ENCODE assay signal across 25 cellular contexts in the genomic region with DNA sequence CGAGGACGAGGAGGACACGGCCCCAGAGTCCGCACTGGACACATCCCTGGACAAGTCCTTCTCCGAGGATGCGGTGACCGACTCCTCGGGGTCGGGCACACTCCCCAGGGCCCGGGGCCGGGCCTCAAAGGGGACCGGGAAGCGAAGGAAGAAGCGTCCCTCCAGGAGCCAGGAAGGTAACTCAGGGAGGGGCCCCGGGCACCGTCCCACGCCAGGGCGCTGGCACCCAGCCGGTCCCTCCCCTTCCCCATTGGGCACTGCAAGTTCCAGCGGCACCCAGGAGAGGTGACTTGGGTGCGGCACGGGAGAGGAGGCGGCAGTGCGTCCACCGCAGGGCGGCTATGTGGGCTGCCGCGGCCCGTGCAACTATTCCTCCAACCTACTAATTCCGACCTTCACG. TPM values are rescaled to one million over a fixed set of nuclear protein-coding genes. Genes with fewer than 3 reads are reported as not detected.
A peak's percentile ranks its signal among the peaks of the same experiment; 100 is the strongest.
DNase-seq lines count a peak whose midpoint lies in the region; ATAC-seq, FAIRE-seq and TF ChIP-seq lines count a peak whose summit lies in the region.
"Had no signal": no experiment of that assay in that cellular context is flagged by ENCODE, and none has a peak within 500 bp of the region (broad histone marks: within the 10 kb centered on the region; RNA-seq: fewer than 3 reads in every experiment).

No MANE protein-coding gene starts in this region.

- H3K79me1 ChIP-seq in neuronal stem cell (ENCODE audit: low read depth, low read length): peaks cover 2% of the 10 kb centered on the region

- CTCF ChIA-PET in HepG2 (lab: Yijun Ruan, JAX; ENCODE audit: low intra/inter-chr PET ratio, low total read pairs): no interaction called here

- H3K23ac ChIP-seq in neuronal stem cell (ENCODE audit: low read depth, low read length, poor library complexity): no peak overlapping the region

- POLR2A ChIA-PET in HepG2 (lab: Yijun Ruan, JAX): no interaction called here

- H3K9ac ChIP-seq in HepG2 (ENCODE audit: insufficient read depth, low read depth, low read length) (no peak overlapping the region), neuronal stem cell (ENCODE audit: low read depth, low read length, poor library complexity) (no peak overlapping the region)
- H3K9ac ChIP-seq: GM23248 had no signal

- H3K4me2 ChIP-seq in HepG2 (ENCODE audit: low read depth, low read length) (no peak overlapping the region), neuronal stem cell (ENCODE audit: insufficient read depth, low read length, poor library complexity, severe bottlenecking) (no peak overlapping the region)
- H3K4me2 ChIP-seq: A549 had no signal

- H4K91ac ChIP-seq in neuronal stem cell (ENCODE audit: low read depth, low read length, poor library complexity): no peak overlapping the region

- H3K18ac ChIP-seq in neuronal stem cell (ENCODE audit: low read length): peak overlapping the region; percentile 3

- H2BK5ac ChIP-seq in neuronal stem cell (ENCODE audit: low read length): no peak overlapping the region

- no peak overlapping the region for H2BK12ac ChIP-seq in neuronal stem cell (ENCODE audit: low read length)

- WGBS in HepG2 (ENCODE audit: low lambda C conversion rate): 98% methylated on average over 22 of the region's 31 CpGs
- WGBS in right lobe of liver (ENCODE audit: insufficient coverage, low coverage, low lambda C conversion rate, missing lambda C conversion rate): 92% methylated on average over 13 of the region's 31 CpGs
- WGBS in neuronal stem cell (ENCODE audit: extremely low coverage in 2 of 2, insufficient read length in 2 of 2, insufficient replicate concordance in 1 of 2), 2 donors: no CpG with 5 or more reads among the region's 31 CpGs

- BruUV-seq in HepG2 (replicated peaks; lab: Mats Ljungman, UMichigan): no TSS peak

- TF ChIP-seq CTCF in HepG2 (CRISPR knock-in tag; IDR thresholded peaks at IDR 0.05) (no peak), right lobe of liver (IDR thresholded peaks at IDR 0.05) (no peak), breast epithelium (IDR thresholded peaks at IDR 0.05) (no peak)

- H3K36me3 ChIP-seq in HepG2 (replicated peaks in 1 of 2; ENCODE audit: control insufficient read depth in 1 of 2, insufficient read depth in 2 of 2, low read length in 2 of 2): peaks cover 17 to 27% of the 10 kb centered on the region in 2 experiments; a peak in 3 of 5 replicates
- H3K36me3 ChIP-seq in right lobe of liver: peaks cover 0 to 58% (median 29%) of the 10 kb centered on the region in 4 donors
- peaks cover 8% of the 10 kb centered on the region for H3K36me3 ChIP-seq in H7 (replicated peaks; ENCODE audit: control insufficient read depth, insufficient read depth, low read length)
- H3K36me3 ChIP-seq in neuronal stem cell (replicated peaks in 1 of 2; ENCODE audit: control insufficient read depth in 2 of 2, insufficient read depth in 2 of 2, low read length in 2 of 2): peaks cover 24 to 76% of the 10 kb centered on the region in 2 donors
- no peaks in the 10 kb centered on the region for H3K36me3 ChIP-seq in breast epithelium

- H3K79me2 ChIP-seq in HepG2 (ENCODE audit: insufficient read depth, low read length): no peaks in the 10 kb centered on the region

- no peaks in the 10 kb centered on the region for H3K4me1 ChIP-seq in HepG2 (ENCODE audit: insufficient read depth, low read length)
- H3K4me1 ChIP-seq in right lobe of liver: no peaks in the 10 kb centered on the region
- no peaks in the 10 kb centered on the region for H3K4me1 ChIP-seq in neuronal stem cell (ENCODE audit: control insufficient read depth in 2 of 2, insufficient read depth in 1 of 2, low read depth in 1 of 2, low read length in 2 of 2)
- no peaks in the 10 kb centered on the region for H3K4me1 ChIP-seq in breast epithelium
- H3K4me1 ChIP-seq: A549, BE2C had no signal

- H3K27ac ChIP-seq in HepG2 (ENCODE audit: extremely low read length, insufficient read depth, low read length) (no peak overlapping the region), right lobe of liver (no peak overlapping the region), neuronal stem cell (replicated peaks; ENCODE audit: low read length) (no peak overlapping the region), breast epithelium (peak overlapping the region in 1 of 2 donors; percentile 75)
- H3K27ac ChIP-seq: A549, GM23248 had no signal

- H2AFZ ChIP-seq in HepG2 (ENCODE audit: low read length): no peak overlapping the region
- H2AFZ ChIP-seq in neuronal stem cell (ENCODE audit: low read length): no peak overlapping the region
- H2AFZ ChIP-seq: GM23248 had no signal

- H3K4ac ChIP-seq in neuronal stem cell (ENCODE audit: low read length): no peak overlapping the region

- TF ChIP-seq RAD21 in HepG2 (CRISPR knock-in tag; IDR thresholded peaks at IDR 0.05): no peak

- ATAC-seq in HepG2: no peak
- ATAC-seq in right lobe of liver: no peak
- ATAC-seq in HG02623 (IDR thresholded peaks at IDR 0.05; ENCODE audit: unreplicated experiment): no peak
- ATAC-seq: A549, GM12878, HCT116 had no signal

- in situ Hi-C loops in HepG2 (cut with HindIII; ENCODE audit: extremely low pct_ligation_motif_present, low pct_unique_long_range_greater_than_20kb): no loop called here

- no peaks in the 10 kb centered on the region for H3K9me3 ChIP-seq in HepG2 (ENCODE audit: low read length)
- no peaks in the 10 kb centered on the region for H3K9me3 ChIP-seq in right lobe of liver
- no peaks in the 10 kb centered on the region for H3K9me3 ChIP-seq in neuronal stem cell (replicated peaks in 1 of 2; ENCODE audit: control insufficient read depth in 2 of 2, insufficient read depth in 1 of 2, low read depth in 1 of 2, low read length in 2 of 2)
- no peaks in the 10 kb centered on the region for H3K9me3 ChIP-seq in breast epithelium
- H3K9me3 ChIP-seq: A549, BE2C had no signal

- TF ChIP-seq POLR2A in HepG2 (IDR thresholded peaks at IDR 0.05; ENCODE audit: insufficient read depth in 1 of 2, low read depth in 2 of 2, low read length in 2 of 2): no peak
- no peak for TF ChIP-seq POLR2A in right lobe of liver (IDR thresholded peaks at IDR 0.05)
- no peak for TF ChIP-seq POLR2A in breast epithelium (IDR thresholded peaks at IDR 0.05)

- no peak overlapping the region for H2AK5ac ChIP-seq in neuronal stem cell (ENCODE audit: low read depth, low read length)

- H3K4me3 ChIP-seq in HepG2 (replicated peaks in 1 of 3; ENCODE audit: insufficient read depth in 1 of 3, low read depth in 2 of 3, low read length in 3 of 3) (no peak overlapping the region), right lobe of liver (no peak overlapping the region), H7 (ENCODE audit: insufficient read depth, low read depth, low read length) (no peak overlapping the region), neuronal stem cell (ENCODE audit: low read length in 2 of 2) (no peak overlapping the region), breast epithelium (no peak overlapping the region)
- H3K4me3 ChIP-seq: A549, GM12878, GM23248 had no signal

- no peak for FAIRE-seq in HepG2 (lab: Jason Lieb, UNC)
- FAIRE-seq: A549, D721Med, GM12878, GM19239, H1 had no signal

- no peak overlapping the region for H2BK15ac ChIP-seq in neuronal stem cell (ENCODE audit: low read length)

- no peak for DNase-seq in HepG2 (ENCODE audit: low spot score)
- DNase-seq in right lobe of liver: no peak
- peak; percentile 69 for DNase-seq in H7
- DNase-seq in neuronal stem cell (ENCODE audit: low spot score): no peak
- no peak for DNase-seq in breast epithelium (ENCODE audit: low spot score in 2 of 2)
- DNase-seq: 8988T; ACHN; AML-193; BE2C; CD4-positive, alpha-beta T cell; CD8-positive, alpha-beta memory T cell; DMS 273 treated with DMSO at 0.1 percent for 48 hours; DMS79; EL; GDM1; GM23248; H9; HFFc6 had no signal

- no peaks in the 10 kb centered on the region for H3K27me3 ChIP-seq in HepG2 (ENCODE audit: control insufficient read depth in 1 of 2, insufficient read depth in 2 of 2, low read length in 2 of 2)
- H3K27me3 ChIP-seq in right lobe of liver: no peaks in the 10 kb centered on the region
- no peaks in the 10 kb centered on the region for H3K27me3 ChIP-seq in H7 (ENCODE audit: control insufficient read depth, insufficient read depth, low read length)
- H3K27me3 ChIP-seq in neuronal stem cell (ENCODE audit: control insufficient read depth in 3 of 3, insufficient read depth in 3 of 3, low read depth in 1 of 3, low read length in 3 of 3): no peaks in the 10 kb centered on the region
- no peaks in the 10 kb centered on the region for H3K27me3 ChIP-seq in breast epithelium
- H3K27me3 ChIP-seq: BE2C had no signal

- H4K20me1 ChIP-seq in HepG2 (ENCODE audit: insufficient read depth, low read length): no peaks in the 10 kb centered on the region

- TF ChIP-seq EP300 in HepG2 (IDR thresholded peaks at IDR 0.05; ENCODE audit: low read depth in 2 of 2, low read length in 2 of 2) (no peak), HepG2 (CRISPR knock-in tag; IDR thresholded peaks at IDR 0.05; ENCODE audit: borderline replicate concordance) (no peak)

- H2BK120ac ChIP-seq in neuronal stem cell (ENCODE audit: low read depth, low read length): no peak overlapping the region

- H3K14ac ChIP-seq in neuronal stem cell (ENCODE audit: low read length): no peak overlapping the region

- no peak overlapping the region for H4K8ac ChIP-seq in neuronal stem cell (ENCODE audit: low read depth, low read length)

- intact Hi-C loops in HepG2 (cut with micrococcal nuclease; ENCODE audit: unreplicated experiment) (no loop called here), right lobe of liver (cut with DNase I) (loop anchor here in 1 of 2 donors (5.0 kb wide), 1 partner anchor 62 kb away; no protein-coding TSS in a partner anchor), breast epithelium (cut with DNase I; ENCODE audit: low total_unique reads) (no loop called here)

RNA-seq across cellular contexts. Expression of a gene that starts 9.3 kb away (rescaled TPM):
- total RNA-seq in HepG2 (2016; rRNA removed; fragmentation: Illumina TruSeq; extraction: Trizol) (0.98 and 1.0 TPM in 2 replicates), right lobe of liver (10 to 100 TPM in 5 of 6 experiments, 1 to 10 TPM in 1; 8.1 to 50.5 (median 36.8) TPM), breast epithelium (10 to 100 TPM in 1 of 3 donors, 1 to 10 TPM in 2; 6.9 to 13.0 (median 7.3) TPM)
- total RNA-seq in HepG2 (2016; cell fraction: cytosol; rRNA removed; fragmentation: Illumina TruSeq; extraction: Trizol; ENCODE audit: low read depth): 0.81 and 1.1 TPM in 2 replicates
- total RNA-seq in HepG2 (2016; cell fraction: insoluble cytoplasmic fraction; rRNA removed; fragmentation: Illumina TruSeq; extraction: Trizol): 0.56 and 1.3 TPM in 2 replicates
- total RNA-seq in HepG2 (2016; cell fraction: membrane; rRNA removed; fragmentation: Illumina TruSeq; extraction: Trizol): 1.6 and 1.9 TPM in 2 replicates
- total RNA-seq in HepG2 (2016; cell fraction: nucleus; rRNA removed; fragmentation: Illumina TruSeq; extraction: Trizol): 1.3 and 1.5 TPM in 2 replicates
- polyA plus RNA-seq in HepG2 (2011; rRNA removed): 36.7 and 45.2 TPM in 2 replicates
- polyA plus RNA-seq in HepG2 (2011; cell fraction: cytosol; rRNA removed): 20.7 and 22.4 TPM in 2 replicates
- 219 and 230 TPM in 2 replicates for polyA plus RNA-seq in HepG2 (2011; cell fraction: nucleus; rRNA removed)
- 37.3 and 46.9 TPM in 2 replicates for polyA plus RNA-seq in HepG2 (2012)
- 0.70 and 1.5 TPM in 2 replicates for polyA plus RNA-seq in HepG2 (2016; cell fraction: cytosol; fragmentation: Illumina TruSeq; extraction: Trizol; ENCODE audit: low read depth)
- 1.3 and 2.2 TPM in 2 replicates for polyA plus RNA-seq in HepG2 (2016; cell fraction: insoluble cytoplasmic fraction; fragmentation: Illumina TruSeq; extraction: Trizol; ENCODE audit: low read depth)
- 1.5 and 2.0 TPM in 2 replicates for polyA plus RNA-seq in HepG2 (2016; cell fraction: membrane; fragmentation: Illumina TruSeq; extraction: Trizol; ENCODE audit: low read depth)
- polyA plus RNA-seq in HepG2 (2016; cell fraction: nucleus; fragmentation: Illumina TruSeq; extraction: Trizol; ENCODE audit: insufficient read depth, low read depth): 3.7 and 4.4 TPM in 2 replicates
- 12.3 and 14.1 TPM in 2 replicates for polyA minus RNA-seq in HepG2 (2011; rRNA and poly(A)+ RNA removed; ENCODE audit: low replicate concordance)
- polyA minus RNA-seq in HepG2 (2011; cell fraction: cytosol; rRNA and poly(A)+ RNA removed): 6.8 and 7.6 TPM in 2 replicates
- polyA minus RNA-seq in HepG2 (2011; cell fraction: nucleus; rRNA and poly(A)+ RNA removed): 30.6 and 31.2 TPM in 2 replicates
- 10.3 and 11.2 TPM in 2 replicates for total RNA-seq in H7 (2014; rRNA removed; shearing (Covaris generic))
- polyA plus RNA-seq in neuronal stem cell (2013, experiment 1 of 2): 23.8 TPM
- 21.4 TPM for polyA plus RNA-seq in neuronal stem cell (2013, experiment 2 of 2)

RNA-seq across cellular contexts. Expression of a gene that starts 25.3 kb away (rescaled TPM):
- total RNA-seq in HepG2 (2016; rRNA removed; fragmentation: Illumina TruSeq; extraction: Trizol) (16.4 and 18.1 TPM in 2 replicates), right lobe of liver (10 to 100 TPM; 47.5 to 98.2 (median 71.4) TPM), breast epithelium (10 to 100 TPM; 31.0 to 70.9 (median 51.5) TPM)
- 11.2 and 14.6 TPM in 2 replicates for total RNA-seq in HepG2 (2016; cell fraction: cytosol; rRNA removed; fragmentation: Illumina TruSeq; extraction: Trizol; ENCODE audit: low read depth)
- total RNA-seq in HepG2 (2016; cell fraction: insoluble cytoplasmic fraction; rRNA removed; fragmentation: Illumina TruSeq; extraction: Trizol): 17.0 and 18.3 TPM in 2 replicates
- 23.4 and 24.7 TPM in 2 replicates for total RNA-seq in HepG2 (2016; cell fraction: membrane; rRNA removed; fragmentation: Illumina TruSeq; extraction: Trizol)
- 17.7 and 25.0 TPM in 2 replicates for total RNA-seq in HepG2 (2016; cell fraction: nucleus; rRNA removed; fragmentation: Illumina TruSeq; extraction: Trizol)
- 26.4 and 33.4 TPM in 2 replicates for polyA plus RNA-seq in HepG2 (2011; rRNA removed)
- polyA plus RNA-seq in HepG2 (2011; cell fraction: cytosol; rRNA removed): 14.8 and 26.4 TPM in 2 replicates
- 229 and 296 TPM in 2 replicates for polyA plus RNA-seq in HepG2 (2011; cell fraction: nucleus; rRNA removed)
- 28.4 and 33.9 TPM in 2 replicates for polyA plus RNA-seq in HepG2 (2012)
- polyA plus RNA-seq in HepG2 (2016; cell fraction: cytosol; fragmentation: Illumina TruSeq; extraction: Trizol; ENCODE audit: low read depth): 13.6 and 14.2 TPM in 2 replicates
- 20.2 and 25.5 TPM in 2 replicates for polyA plus RNA-seq in HepG2 (2016; cell fraction: insoluble cytoplasmic fraction; fragmentation: Illumina TruSeq; extraction: Trizol; ENCODE audit: low read depth)
- polyA plus RNA-seq in HepG2 (2016; cell fraction: membrane; fragmentation: Illumina TruSeq; extraction: Trizol; ENCODE audit: low read depth): 17.5 and 20.7 TPM in 2 replicates
- 61.5 and 67.7 TPM in 2 replicates for polyA plus RNA-seq in HepG2 (2016; cell fraction: nucleus; fragmentation: Illumina TruSeq; extraction: Trizol; ENCODE audit: insufficient read depth, low read depth)
- polyA minus RNA-seq in HepG2 (2011; rRNA and poly(A)+ RNA removed; ENCODE audit: low replicate concordance): 34.0 and 46.7 TPM in 2 replicates
- polyA minus RNA-seq in HepG2 (2011; cell fraction: cytosol; rRNA and poly(A)+ RNA removed): 23.8 and 25.1 TPM in 2 replicates
- 29.2 and 32.3 TPM in 2 replicates for polyA minus RNA-seq in HepG2 (2011; cell fraction: nucleus; rRNA and poly(A)+ RNA removed)
- total RNA-seq in H7 (2014; rRNA removed; shearing (Covaris generic)): 62.8 and 78.6 TPM in 2 replicates
- 19.0 TPM for polyA plus RNA-seq in neuronal stem cell (2013, experiment 1 of 2)
- 19.6 TPM for polyA plus RNA-seq in neuronal stem cell (2013, experiment 2 of 2)

RNA-seq across cellular contexts. Expression of a gene that starts 38.3 kb away (rescaled TPM):
- total RNA-seq in HepG2 (2016; rRNA removed; fragmentation: Illumina TruSeq; extraction: Trizol) (153 and 186 TPM in 2 replicates), right lobe of liver (100 to 1,000 TPM in 2 of 6 experiments, 10 to 100 TPM in 4; 38.1 to 252 (median 50.6) TPM), breast epithelium (100 to 1,000 TPM; 181 to 225 (median 223) TPM)
- 171 and 229 TPM in 2 replicates for total RNA-seq in HepG2 (2016; cell fraction: cytosol; rRNA removed; fragmentation: Illumina TruSeq; extraction: Trizol; ENCODE audit: low read depth)
- 166 and 191 TPM in 2 replicates for total RNA-seq in HepG2 (2016; cell fraction: insoluble cytoplasmic fraction; rRNA removed; fragmentation: Illumina TruSeq; extraction: Trizol)
- total RNA-seq in HepG2 (2016; cell fraction: membrane; rRNA removed; fragmentation: Illumina TruSeq; extraction: Trizol): 186 and 219 TPM in 2 replicates
- 86.2 and 101 TPM in 2 replicates for total RNA-seq in HepG2 (2016; cell fraction: nucleus; rRNA removed; fragmentation: Illumina TruSeq; extraction: Trizol)
- 123 and 142 TPM in 2 replicates for polyA plus RNA-seq in HepG2 (2011; rRNA removed)
- polyA plus RNA-seq in HepG2 (2011; cell fraction: cytosol; rRNA removed): 108 and 239 TPM in 2 replicates
- polyA plus RNA-seq in HepG2 (2011; cell fraction: nucleus; rRNA removed): 125 and 162 TPM in 2 replicates
- polyA plus RNA-seq in HepG2 (2012): 61.3 and 68.1 TPM in 2 replicates
- 162 and 202 TPM in 2 replicates for polyA plus RNA-seq in HepG2 (2016; cell fraction: cytosol; fragmentation: Illumina TruSeq; extraction: Trizol; ENCODE audit: low read depth)
- polyA plus RNA-seq in HepG2 (2016; cell fraction: insoluble cytoplasmic fraction; fragmentation: Illumina TruSeq; extraction: Trizol; ENCODE audit: low read depth): 128 and 130 TPM in 2 replicates
- 134 and 168 TPM in 2 replicates for polyA plus RNA-seq in HepG2 (2016; cell fraction: membrane; fragmentation: Illumina TruSeq; extraction: Trizol; ENCODE audit: low read depth)
- 129 and 133 TPM in 2 replicates for polyA plus RNA-seq in HepG2 (2016; cell fraction: nucleus; fragmentation: Illumina TruSeq; extraction: Trizol; ENCODE audit: insufficient read depth, low read depth)
- 49.5 and 64.5 TPM in 2 replicates for polyA minus RNA-seq in HepG2 (2011; rRNA and poly(A)+ RNA removed; ENCODE audit: low replicate concordance)
- polyA minus RNA-seq in HepG2 (2011; cell fraction: cytosol; rRNA and poly(A)+ RNA removed): 22.7 and 31.5 TPM in 2 replicates
- 17.3 and 18.4 TPM in 2 replicates for polyA minus RNA-seq in HepG2 (2011; cell fraction: nucleus; rRNA and poly(A)+ RNA removed)
- total RNA-seq in H7 (2014; rRNA removed; shearing (Covaris generic)): 206 and 249 TPM in 2 replicates
- 109 TPM for polyA plus RNA-seq in neuronal stem cell (2013, experiment 1 of 2)
- 114 TPM for polyA plus RNA-seq in neuronal stem cell (2013, experiment 2 of 2)
